ENCODE assay signal across 6 cellular contexts in genomic region chr5:180210077-180210476, GRCh38. TPM values are rescaled to one million over a fixed set of nuclear protein-coding genes. Genes with fewer than 3 reads are reported as not detected.
"Had no signal": no experiment of that assay in that cellular context is flagged by ENCODE, and none has a peak within 500 bp of the region (broad histone marks: within the 10 kb centered on the region; RNA-seq: fewer than 3 reads in every experiment).

No MANE protein-coding gene starts in this region.

RNA-seq across cellular contexts. Expression of gene RASGEF1C, which starts 1.1 kb away (rescaled TPM):
- total RNA-seq: activated CD8-positive, alpha-beta T cell treated with anti-CD3 and anti-CD28 coated beads for 36 hours; body of pancreas; LHCN-M2; M059J; PC-9 had no signal
- polyA plus RNA-seq: aorta had no signal
